9 cellular contexts compared by ENCODE assay signal in genomic region chr9:129567842-129568559, GRCh38. TPM values are rescaled to one million over a fixed set of nuclear protein-coding genes. Genes with fewer than 3 reads are reported as not detected.
A peak's percentile ranks its signal among the peaks of the same experiment; 100 is the strongest.
DNase-seq lines count a peak whose midpoint lies in the region; ATAC-seq, FAIRE-seq and TF ChIP-seq lines count a peak whose summit lies in the region.
"Had no signal": no experiment of that assay in that cellular context is flagged by ENCODE, and none has a peak within 500 bp of the region (broad histone marks: within the 10 kb centered on the region; RNA-seq: fewer than 3 reads in every experiment).

No MANE protein-coding gene starts in this region.

- no peaks in the 10 kb centered on the region for H3K9me3 ChIP-seq in pancreas

- H3K4me3 ChIP-seq in pancreas: peak overlapping the region in 3 of 4 donors; percentile 28 to 48 (median 46)

- DNase-seq in Right ventricle myocardium inferior (ENCODE audit: missing footprints) (peak; percentile 65), cardiac septum (ENCODE audit: low spot score) (no peak), Right ventricle myocardium superior (peak; percentile 68), pancreas (peak in 5 of 6 donors; percentile 49 to 74 (median 58)), NCI-H446 (lab: John Stamatoyannopoulos, UW) (no peak)
- DNase-seq in activated CD4-positive, alpha-beta memory T cell treated with anti-CD3 and anti-CD28 coated beads, Interleukin-2, amount 10 ng/mL, durations not matched to agents 7 days and 5 days: no peak

- CTCF ChIA-PET in activated CD4-positive, alpha-beta memory T cell treated with anti-CD3 and anti-CD28 coated beads, Interleukin-2, amount 10 ng/mL, durations not matched to agents 7 days and 5 days (lab: Charles Lee): no interaction called here

- H3K36me3 ChIP-seq in pancreas: no peaks in the 10 kb centered on the region

- ATAC-seq in Right ventricle myocardium inferior (peak; percentile 61), Right ventricle myocardium superior (ENCODE audit: poor library complexity) (peak; percentile 61), pancreas (peak; percentile 36 to 69 (median 54)), GM19467 (IDR thresholded peaks at IDR 0.05; ENCODE audit: unreplicated experiment) (no peak), GM21423 (IDR thresholded peaks at IDR 0.05; ENCODE audit: unreplicated experiment) (no peak)

- WGBS in pancreas, 2 donors: 4 to 6% methylated on average over 27 of the region's 27 CpGs

- H3K4me1 Mint-ChIP-seq in activated CD4-positive, alpha-beta memory T cell treated with anti-CD3 and anti-CD28 coated beads, Interleukin-2, amount 10 ng/mL, durations not matched to agents 7 days and 5 days: peaks cover 25% of the 10 kb centered on the region

- H3K27me3 Mint-ChIP-seq in activated CD4-positive, alpha-beta memory T cell treated with anti-CD3 and anti-CD28 coated beads, Interleukin-2, amount 10 ng/mL, durations not matched to agents 7 days and 5 days: peaks cover 29% of the 10 kb centered on the region

- peak overlapping the region; percentile 24 for H3K4me3 Mint-ChIP-seq in activated CD4-positive, alpha-beta memory T cell treated with anti-CD3 and anti-CD28 coated beads, Interleukin-2, amount 10 ng/mL, durations not matched to agents 7 days and 5 days

- H3K9me3 Mint-ChIP-seq in activated CD4-positive, alpha-beta memory T cell treated with anti-CD3 and anti-CD28 coated beads, Interleukin-2, amount 10 ng/mL, durations not matched to agents 7 days and 5 days: no peaks in the 10 kb centered on the region

- FAIRE-seq in pancreas (lab: Jason Lieb, UNC): no peak
- FAIRE-seq: GM18507 had no signal

- intact Hi-C loops in Right ventricle myocardium inferior (cut with DNase I) (no loop called here), cardiac septum (cut with DNase I) (loop anchor here (2.0 to 5.0 kb wide), 2 partner anchors 71 to 401 kb away; no protein-coding TSS in a partner anchor), Right ventricle myocardium superior (cut with DNase I) (no loop called here), pancreas (cut with DNase I) (no loop called here)

- no peak for TF ChIP-seq CTCF in pancreas (IDR thresholded peaks at IDR 0.05)

- H3K27me3 ChIP-seq in pancreas: no peaks in the 10 kb centered on the region

- POLR2A ChIA-PET in activated CD4-positive, alpha-beta memory T cell treated with anti-CD3 and anti-CD28 coated beads, Interleukin-2, amount 10 ng/mL, durations not matched to agents 7 days and 5 days (lab: Charles Lee): no interaction called here

- peak overlapping the region; percentile 43 to 89 (median 69) for H3K27ac ChIP-seq in pancreas

- no peak overlapping the region for H3K27ac Mint-ChIP-seq in activated CD4-positive, alpha-beta memory T cell treated with anti-CD3 and anti-CD28 coated beads, Interleukin-2, amount 10 ng/mL, durations not matched to agents 7 days and 5 days

- peaks cover 0 to 17% (median 0%) of the 10 kb centered on the region in 3 donors for H3K4me1 ChIP-seq in pancreas

- H3K36me3 Mint-ChIP-seq in activated CD4-positive, alpha-beta memory T cell treated with anti-CD3 and anti-CD28 coated beads, Interleukin-2, amount 10 ng/mL, durations not matched to agents 7 days and 5 days (ENCODE audit: low read depth): peaks cover 2% of the 10 kb centered on the region

RNA-seq across cellular contexts. Expression of gene C9orf50, which starts 52.9 kb away (rescaled TPM):
- total RNA-seq in Right ventricle myocardium inferior (not detected), cardiac septum (0.22 TPM), Right ventricle myocardium superior (not detected), pancreas (not detected)
- total RNA-seq in activated CD4-positive, alpha-beta memory T cell treated with anti-CD3 and anti-CD28 coated beads, Interleukin-2, amount 10 ng/mL, durations not matched to agents 7 days and 5 days: not detected
- polyA plus RNA-seq in pancreas: not detected

RNA-seq across cellular contexts. Expression of gene NTMT1, which starts 58.0 kb away (rescaled TPM):
- total RNA-seq in Right ventricle myocardium inferior: 72.1 TPM
- total RNA-seq in cardiac septum: 49.5 TPM
- total RNA-seq in activated CD4-positive, alpha-beta memory T cell treated with anti-CD3 and anti-CD28 coated beads, Interleukin-2, amount 10 ng/mL, durations not matched to agents 7 days and 5 days: 10 to 100 TPM; 34.2 to 38.7 TPM
- 66.7 TPM for total RNA-seq in Right ventricle myocardium superior
- 10 to 100 TPM; 11.3 to 19.4 (median 15.4) TPM for total RNA-seq in pancreas
- polyA plus RNA-seq in pancreas: 10 to 100 TPM; 19.5 to 29.0 TPM

Comparison
In these comparisons a context has a peak if more than half of its experiments do, and no peak if none do; other contexts are left out.
1. DNase-seq: peak in Right ventricle myocardium inferior (single experiment), Right ventricle myocardium superior (single experiment) and pancreas (5 of 6); none in cardiac septum (single experiment), activated CD4-positive, alpha-beta memory T cell treated with anti-CD3 and anti-CD28 coated beads, Interleukin-2, amount 10 ng/mL, durations not matched to agents 7 days and 5 days (single experiment) and NCI-H446 (0 of 2).
2. ATAC-seq: peak in Right ventricle myocardium inferior (single experiment), Right ventricle myocardium superior (single experiment) and pancreas (4 of 4); none in GM19467 (single experiment) and GM21423 (single experiment).